ENCODE assay signal across 8 cellular contexts in the genomic region with DNA sequence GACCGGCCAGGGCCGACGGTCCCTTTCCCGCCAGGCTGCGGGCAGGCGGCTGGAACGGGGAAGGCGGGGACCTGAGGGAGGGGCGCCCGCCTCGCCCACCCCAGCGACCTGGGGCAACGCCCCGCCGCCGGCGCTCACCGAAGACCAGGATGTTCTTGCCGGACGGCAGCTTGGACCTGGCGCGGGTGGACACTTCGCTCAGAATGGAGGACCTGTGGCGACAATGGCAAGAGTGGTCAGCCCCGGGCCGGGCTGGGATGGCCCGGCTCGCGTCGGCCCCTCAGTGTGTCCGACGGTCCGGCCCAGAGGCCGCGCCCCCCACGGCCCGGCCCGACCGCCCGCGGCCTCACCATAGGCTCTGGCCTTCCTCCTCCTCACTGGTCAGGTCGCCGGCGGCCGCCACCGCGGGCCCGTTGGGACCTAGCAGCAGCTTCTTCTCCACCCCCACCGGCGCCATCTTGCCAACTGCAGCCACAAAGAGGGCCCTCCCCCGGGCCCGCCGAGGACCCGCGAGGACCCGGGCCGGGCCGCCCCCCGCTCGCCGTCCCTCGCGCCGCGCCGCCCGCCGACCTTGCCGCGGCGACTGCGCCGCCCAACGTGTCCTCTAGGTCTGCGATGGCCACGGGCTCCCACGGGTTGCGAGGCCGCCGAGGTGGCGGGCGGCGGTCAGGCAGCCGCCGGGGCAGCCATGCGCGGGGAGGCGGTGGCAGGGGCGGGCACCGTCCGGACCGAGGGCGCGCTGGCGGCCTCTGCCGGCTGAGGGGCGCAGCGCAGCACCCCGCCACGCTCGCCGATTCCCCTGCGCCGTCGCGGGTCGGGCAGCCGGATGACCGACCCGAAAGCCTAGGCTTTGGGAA.
DNase-seq lines count a peak whose midpoint lies in the region; ATAC-seq and TF ChIP-seq lines count a peak whose summit lies in the region.

DYNC1LI2 (minus strand) TSS at position 475 of the 857 bp plus-strand sequence; CDS start at position 457, 18 bp downstream.

- peaks cover 38% of the 10 kb centered on the region for H3K36me3 Mint-ChIP-seq in nephron progenitor cell (ENCODE audit: low read depth)

- H3K4me3 Mint-ChIP-seq in nephron progenitor cell = peak within 1 kb of the TSS; percentile 94
- H3K4me3 Mint-ChIP-seq in stimulated activated naive CD8-positive, alpha-beta T cell treated with anti-CD3 and anti-CD28 coated beads, Interleukin-15, amount 100 ng/mL, for 72 hours = peak within 1 kb of the TSS; percentile 71 to 84

- peak; percentile 53 for TF ChIP-seq CTCF in nephron progenitor cell (IDR thresholded peaks at IDR 0.05)

- H3K4me1 Mint-ChIP-seq in nephron progenitor cell = peaks cover 26% of the 10 kb centered on the region
- peaks cover 45% of the 10 kb centered on the region for H3K4me1 Mint-ChIP-seq in stimulated activated naive CD8-positive, alpha-beta T cell treated with anti-CD3 and anti-CD28 coated beads, Interleukin-15, amount 100 ng/mL, for 72 hours

- peaks cover 33% of the 10 kb centered on the region for H3K27me3 Mint-ChIP-seq in nephron progenitor cell (ENCODE audit: low read depth, poor library complexity)
- peaks cover 18% of the 10 kb centered on the region for H3K27me3 Mint-ChIP-seq in stimulated activated naive CD8-positive, alpha-beta T cell treated with anti-CD3 and anti-CD28 coated beads, Interleukin-15, amount 100 ng/mL, for 72 hours

- DNase-seq in DMS53 treated with DMSO at 0.1 percent for 48 hours (lab: John Stamatoyannopoulos, UW; ENCODE audit: unreplicated experiment) (peak; percentile 44), HuH-7.5 (ENCODE audit: low spot score) (peak; percentile 74), fibroblast of the conjunctiva (ENCODE audit: low read depth) (peak; percentile 28), nephron progenitor cell (peak; percentile 86)
- DNase-seq in activated effector memory CD4-positive, alpha-beta T cell treated with anti-CD3 and anti-CD28 coated beads, Interleukin-2, amount 50 U/mL, for 16 hours = peak; percentile 92
- peak; percentile 82 to 89 for DNase-seq in stimulated activated naive CD8-positive, alpha-beta T cell treated with anti-CD3 and anti-CD28 coated beads, Interleukin-15, amount 100 ng/mL, for 72 hours

- TF ChIP-seq POLR2A in Raji (IDR thresholded peaks at IDR 0.05; ENCODE audit: insufficient read depth, low read depth, low read length) = peak; percentile 61

- peak within 1 kb of the TSS; percentile 97 for H3K27ac Mint-ChIP-seq in nephron progenitor cell
- peak within 1 kb of the TSS; percentile 95 to 98 for H3K27ac Mint-ChIP-seq in stimulated activated naive CD8-positive, alpha-beta T cell treated with anti-CD3 and anti-CD28 coated beads, Interleukin-15, amount 100 ng/mL, for 72 hours

- peak; percentile 76 for ATAC-seq in GM21447 (IDR thresholded peaks at IDR 0.05; ENCODE audit: unreplicated experiment)
- peak; percentile 89 for ATAC-seq in stimulated activated naive CD8-positive, alpha-beta T cell treated with anti-CD3 and anti-CD28 coated beads, Interleukin-15, amount 100 ng/mL, for 72 hours

- H3K9me3 Mint-ChIP-seq in nephron progenitor cell = peaks cover 13% of the 10 kb centered on the region
- no peaks in the 10 kb centered on the region for H3K9me3 Mint-ChIP-seq in stimulated activated naive CD8-positive, alpha-beta T cell treated with anti-CD3 and anti-CD28 coated beads, Interleukin-15, amount 100 ng/mL, for 72 hours

Comparison
In these comparisons a context has a peak if more than half of its experiments do, and no peak if none do; other contexts are left out.
1. Peak in every context shown above with its lines: DNase-seq and ATAC-seq.
2. DNase-seq: peak in every context shown above with its lines; median percentile 92 in activated effector memory CD4-positive, alpha-beta T cell treated with anti-CD3 and anti-CD28 coated beads, Interleukin-2, amount 50 U/mL, for 16 hours; 86 in nephron progenitor cell; 86 in stimulated activated naive CD8-positive, alpha-beta T cell treated with anti-CD3 and anti-CD28 coated beads, Interleukin-15, amount 100 ng/mL, for 72 hours; 74 in HuH-7.5; 44 in DMS53 treated with DMSO at 0.1 percent for 48 hours; 28 in fibroblast of the conjunctiva.